ENCODE assay signal across 12 cellular contexts in the genomic region with DNA sequence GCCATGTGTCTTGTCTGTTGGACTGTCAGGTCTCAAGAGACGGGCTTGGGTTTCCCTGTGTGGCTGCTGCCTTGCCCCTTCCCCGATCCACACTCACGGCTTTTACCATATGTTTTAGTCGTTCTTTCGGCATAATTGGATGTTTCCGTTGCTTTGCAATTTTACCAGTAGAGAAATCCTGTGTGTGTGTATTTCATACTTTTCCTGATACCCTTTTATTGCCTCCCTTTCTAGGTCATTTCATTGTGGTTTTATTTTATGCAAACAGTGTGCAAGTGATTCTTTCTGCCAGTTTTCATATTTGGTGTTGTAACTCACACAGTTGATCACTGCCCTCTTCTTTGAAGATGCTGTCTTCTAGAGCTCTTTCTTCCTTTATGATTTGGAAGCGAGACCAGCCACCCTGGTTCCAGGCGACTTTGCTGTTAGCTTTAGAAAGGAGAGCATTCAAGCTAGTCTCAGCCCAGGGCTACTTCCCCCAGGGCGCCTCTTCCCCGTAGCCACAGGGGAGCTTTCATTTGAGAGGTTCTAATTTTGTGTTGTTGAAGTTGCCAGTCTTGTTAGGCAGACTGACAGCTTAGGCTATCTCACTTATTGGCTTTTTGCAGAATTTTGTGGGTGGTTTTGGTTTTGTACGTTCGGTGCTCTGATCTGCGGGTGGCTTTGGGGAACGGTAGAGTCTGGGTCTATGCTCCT. TPM values are rescaled to one million over a fixed set of nuclear protein-coding genes. Genes with fewer than 3 reads are reported as not detected.
A peak's percentile ranks its signal among the peaks of the same experiment; 100 is the strongest.
DNase-seq lines count a peak whose midpoint lies in the region; ATAC-seq lines count a peak whose summit lies in the region.
"Had no signal": no experiment of that assay in that cellular context is flagged by ENCODE, and none has a peak within 500 bp of the region (broad histone marks: within the 10 kb centered on the region; RNA-seq: fewer than 3 reads in every experiment).

No MANE protein-coding gene starts in this region.

- H3K4me1 ChIP-seq in NT2/D1 (ENCODE audit: insufficient read depth, insufficient read length), result peaks cover 27% of the 10 kb centered on the region
- H3K4me1 ChIP-seq in iPS-20b (ENCODE audit: insufficient read depth, low read length), result peaks cover 23% of the 10 kb centered on the region

- peak; percentile 46 to 62 for ATAC-seq in stimulated activated naive B cell treated with anti-CD40 and anti-IgM and Interleukin-4, amounts not matched to agents 10 μg/mL and 1 μg/mL and 100 μg/mL, for 72 hours (replicated peaks)
- ATAC-seq in GM18502 (IDR thresholded peaks at IDR 0.05; ENCODE audit: poor library complexity, unreplicated experiment), result no peak
- no peak for ATAC-seq in activated CD8-positive, alpha-beta T cell treated with anti-CD3 and anti-CD28 coated beads, Interleukin-2, amount 10 ng/mL, durations not matched to agents 7 days and 5 days

- H3K27ac ChIP-seq in iPS-20b (ENCODE audit: low read length), result no peak overlapping the region
- H3K27ac ChIP-seq: colonic mucosa, thyroid gland had no signal

- POLR2A ChIA-PET in activated CD8-positive, alpha-beta T cell treated with anti-CD3 and anti-CD28 coated beads, Interleukin-2, amount 10 ng/mL, durations not matched to agents 7 days and 5 days (lab: Charles Lee), result no interaction called here

- H3K4me1 Mint-ChIP-seq in stimulated activated naive B cell treated with anti-CD40 and anti-IgM and Interleukin-4, amounts not matched to agents 10 μg/mL and 1 μg/mL and 100 μg/mL, for 72 hours, result peaks cover 13 to 49% of the 10 kb centered on the region in 2 donors
- no peaks in the 10 kb centered on the region for H3K4me1 Mint-ChIP-seq in activated CD8-positive, alpha-beta T cell treated with anti-CD3 and anti-CD28 coated beads, Interleukin-2, amount 10 ng/mL, durations not matched to agents 7 days and 5 days (ENCODE audit: low read depth)
- H3K4me1 Mint-ChIP-seq: activated naive CD8-positive, alpha-beta T cell treated with anti-CD3 and anti-CD28 coated beads, Interleukin-2, amount 10 ng/mL, durations not matched to agents 7 days and 5 days had no signal

- H3K27me3 Mint-ChIP-seq in stimulated activated naive B cell treated with anti-CD40 and anti-IgM and Interleukin-4, amounts not matched to agents 10 μg/mL and 1 μg/mL and 100 μg/mL, for 72 hours, result peaks cover 9 to 18% of the 10 kb centered on the region in 2 donors
- H3K27me3 Mint-ChIP-seq in activated CD8-positive, alpha-beta T cell treated with anti-CD3 and anti-CD28 coated beads, Interleukin-2, amount 10 ng/mL, durations not matched to agents 7 days and 5 days (ENCODE audit: low read depth), result peaks cover 8% of the 10 kb centered on the region
- H3K27me3 Mint-ChIP-seq: activated naive CD8-positive, alpha-beta T cell treated with anti-CD3 and anti-CD28 coated beads, Interleukin-2, amount 10 ng/mL, durations not matched to agents 7 days and 5 days had no signal

- H3K9me3 Mint-ChIP-seq in stimulated activated naive B cell treated with anti-CD40 and anti-IgM and Interleukin-4, amounts not matched to agents 10 μg/mL and 1 μg/mL and 100 μg/mL, for 72 hours, result no peaks in the 10 kb centered on the region
- no peaks in the 10 kb centered on the region for H3K9me3 Mint-ChIP-seq in activated CD8-positive, alpha-beta T cell treated with anti-CD3 and anti-CD28 coated beads, Interleukin-2, amount 10 ng/mL, durations not matched to agents 7 days and 5 days (ENCODE audit: insufficient read depth)
- H3K9me3 Mint-ChIP-seq: activated naive CD8-positive, alpha-beta T cell treated with anti-CD3 and anti-CD28 coated beads, Interleukin-2, amount 10 ng/mL, durations not matched to agents 7 days and 5 days had no signal

- peak overlapping the region in 1 of 2 donors; percentile 37 for H3K4me3 Mint-ChIP-seq in stimulated activated naive B cell treated with anti-CD40 and anti-IgM and Interleukin-4, amounts not matched to agents 10 μg/mL and 1 μg/mL and 100 μg/mL, for 72 hours
- H3K4me3 Mint-ChIP-seq in activated CD8-positive, alpha-beta T cell treated with anti-CD3 and anti-CD28 coated beads, Interleukin-2, amount 10 ng/mL, durations not matched to agents 7 days and 5 days, result no peak overlapping the region
- H3K4me3 Mint-ChIP-seq: activated naive CD8-positive, alpha-beta T cell treated with anti-CD3 and anti-CD28 coated beads, Interleukin-2, amount 10 ng/mL, durations not matched to agents 7 days and 5 days had no signal

- peaks cover 4 to 18% of the 10 kb centered on the region in 2 donors for H3K36me3 Mint-ChIP-seq in stimulated activated naive B cell treated with anti-CD40 and anti-IgM and Interleukin-4, amounts not matched to agents 10 μg/mL and 1 μg/mL and 100 μg/mL, for 72 hours
- no peaks in the 10 kb centered on the region for H3K36me3 Mint-ChIP-seq in activated CD8-positive, alpha-beta T cell treated with anti-CD3 and anti-CD28 coated beads, Interleukin-2, amount 10 ng/mL, durations not matched to agents 7 days and 5 days (ENCODE audit: low read depth)
- H3K36me3 Mint-ChIP-seq: activated naive CD8-positive, alpha-beta T cell treated with anti-CD3 and anti-CD28 coated beads, Interleukin-2, amount 10 ng/mL, durations not matched to agents 7 days and 5 days had no signal

- no peak overlapping the region for H3K4me3 ChIP-seq in NT2/D1 (ENCODE audit: insufficient read length, low read depth)
- 0 out of 2 replicates have a peak overlapping the region, but pooled peaks have one; percentile 9 for H3K4me3 ChIP-seq in iPS-20b (ENCODE audit: low read length)
- H3K4me3 ChIP-seq: A549, colonic mucosa, thyroid gland had no signal

- DNase-seq in NCI-H524 (lab: John Stamatoyannopoulos, UW), result peak; percentile 4 to 58
- DNase-seq in NCI-H524 treated with DMSO at 0.1 percent for 48 hours (lab: John Stamatoyannopoulos, UW), result no peak
- DNase-seq in NT2/D1 (ENCODE audit: low read depth, low spot score), result no peak
- DNase-seq in stimulated activated naive B cell treated with anti-CD40 and anti-IgM and Interleukin-4, amounts not matched to agents 10 μg/mL and 1 μg/mL and 100 μg/mL, for 72 hours, result no peak
- DNase-seq in activated CD4-positive, alpha-beta T cell treated with anti-CD3 and anti-CD28 coated beads, Interleukin-2, amount 50 U/mL, for 1 hour, result no peak
- no peak for DNase-seq in activated CD8-positive, alpha-beta T cell treated with anti-CD3 and anti-CD28 coated beads, Interleukin-2, amount 10 ng/mL, durations not matched to agents 7 days and 5 days
- DNase-seq: activated naive CD8-positive, alpha-beta T cell treated with anti-CD3 and anti-CD28 coated beads, Interleukin-2, amount 10 ng/mL, durations not matched to agents 7 days and 5 days; colonic mucosa; thyroid gland had no signal

- H3K27me3 ChIP-seq in NT2/D1 (ENCODE audit: insufficient read depth, insufficient read length) (no peaks in the 10 kb centered on the region), iPS-20b (ENCODE audit: insufficient read depth, low read length) (no peaks in the 10 kb centered on the region)
- H3K27me3 ChIP-seq: colonic mucosa, thyroid gland had no signal

- peak overlapping the region; percentile 37 for H3K9ac ChIP-seq in NT2/D1 (ENCODE audit: insufficient read length, low read depth)
- no peak overlapping the region for H3K9ac ChIP-seq in iPS-20b (ENCODE audit: low read depth, low read length)

- no peaks in the 10 kb centered on the region for H3K9me3 ChIP-seq in NT2/D1 (ENCODE audit: insufficient read depth, low read length)
- H3K9me3 ChIP-seq in iPS-20b (ENCODE audit: insufficient read depth, low read depth, low read length), result no peaks in the 10 kb centered on the region
- H3K9me3 ChIP-seq: A549, colonic mucosa, thyroid gland had no signal

- H3K36me3 ChIP-seq in NT2/D1 (ENCODE audit: insufficient read depth, insufficient read length, low read length) (peaks cover 62% of the 10 kb centered on the region), iPS-20b (ENCODE audit: insufficient read depth, low read depth, low read length) (peaks cover 17% of the 10 kb centered on the region)
- H3K36me3 ChIP-seq: colonic mucosa, thyroid gland had no signal

- CTCF ChIA-PET in activated CD8-positive, alpha-beta T cell treated with anti-CD3 and anti-CD28 coated beads, Interleukin-2, amount 10 ng/mL, durations not matched to agents 7 days and 5 days (lab: Charles Lee), result no interaction called here

- H3K27ac Mint-ChIP-seq in stimulated activated naive B cell treated with anti-CD40 and anti-IgM and Interleukin-4, amounts not matched to agents 10 μg/mL and 1 μg/mL and 100 μg/mL, for 72 hours, result no peak overlapping the region
- no peak overlapping the region for H3K27ac Mint-ChIP-seq in activated CD8-positive, alpha-beta T cell treated with anti-CD3 and anti-CD28 coated beads, Interleukin-2, amount 10 ng/mL, durations not matched to agents 7 days and 5 days
- H3K27ac Mint-ChIP-seq: activated naive CD8-positive, alpha-beta T cell treated with anti-CD3 and anti-CD28 coated beads, Interleukin-2, amount 10 ng/mL, durations not matched to agents 7 days and 5 days had no signal

RNA-seq across cellular contexts. Expression of a gene that starts 17.0 kb away (rescaled TPM):
- total RNA-seq in activated CD8-positive, alpha-beta T cell treated with anti-CD3 and anti-CD28 coated beads, Interleukin-2, amount 10 ng/mL, durations not matched to agents 7 days and 5 days, result not detected

Comparison
In these comparisons a context has a peak if more than half of its experiments do, and no peak if none do; other contexts are left out.
1. DNase-seq: peak in NCI-H524 (2 of 2); none in NCI-H524 treated with DMSO at 0.1 percent for 48 hours (single experiment), NT2/D1 (single experiment), stimulated activated naive B cell treated with anti-CD40 and anti-IgM and Interleukin-4, amounts not matched to agents 10 μg/mL and 1 μg/mL and 100 μg/mL, for 72 hours (single experiment), activated CD4-positive, alpha-beta T cell treated with anti-CD3 and anti-CD28 coated beads, Interleukin-2, amount 50 U/mL, for 1 hour (single experiment) and activated CD8-positive, alpha-beta T cell treated with anti-CD3 and anti-CD28 coated beads, Interleukin-2, amount 10 ng/mL, durations not matched to agents 7 days and 5 days (single experiment).
2. ATAC-seq: peak in stimulated activated naive B cell treated with anti-CD40 and anti-IgM and Interleukin-4, amounts not matched to agents 10 μg/mL and 1 μg/mL and 100 μg/mL, for 72 hours (2 of 2); none in GM18502 (single experiment) and activated CD8-positive, alpha-beta T cell treated with anti-CD3 and anti-CD28 coated beads, Interleukin-2, amount 10 ng/mL, durations not matched to agents 7 days and 5 days (single experiment).